In genomic region chr18:48844271-48844670, GRCh38 we compare ENCODE assay signal across 11 cellular contexts.
"Had no signal": no experiment of that assay in that cellular context is flagged by ENCODE, and none has a peak within 500 bp of the region (broad histone marks: within the 10 kb centered on the region; RNA-seq: fewer than 3 reads in every experiment).

No MANE protein-coding gene starts in this region.

- H3K4me2 ChIP-seq: smooth muscle cell had no signal

- ATAC-seq: body of pancreas; left colon; stimulated activated memory B cell treated with anti-CD40 and anti-IgM and Interleukin-4, amounts not matched to agents 10 μg/mL and 1 μg/mL and 100 μg/mL, for 72 hours had no signal

- H3K4me3 Mint-ChIP-seq: activated CD4-positive, alpha-beta memory T cell treated with anti-CD3 and anti-CD28 coated beads, Interleukin-2, amount 10 ng/mL, durations not matched to agents 7 days and 5 days; activated naive CD4-positive, alpha-beta T cell treated with anti-CD3 and anti-CD28 coated beads for 36 hours; memory B cell; stimulated activated memory B cell treated with anti-CD40 and anti-IgM and Interleukin-4, amounts not matched to agents 10 μg/mL and 1 μg/mL and 100 μg/mL, for 72 hours had no signal

- H3K27ac ChIP-seq: body of pancreas, neutrophil had no signal

- H3K27me3 ChIP-seq: adrenal gland, body of pancreas, neutrophil, transverse colon had no signal

- H3K27ac Mint-ChIP-seq: activated CD4-positive, alpha-beta memory T cell treated with anti-CD3 and anti-CD28 coated beads, Interleukin-2, amount 10 ng/mL, durations not matched to agents 7 days and 5 days; activated naive CD4-positive, alpha-beta T cell treated with anti-CD3 and anti-CD28 coated beads for 36 hours; memory B cell; stimulated activated memory B cell treated with anti-CD40 and anti-IgM and Interleukin-4, amounts not matched to agents 10 μg/mL and 1 μg/mL and 100 μg/mL, for 72 hours had no signal

- H3K9me3 ChIP-seq: adrenal gland, body of pancreas, neutrophil, transverse colon had no signal

- H3K27me3 Mint-ChIP-seq: stimulated activated memory B cell treated with anti-CD40 and anti-IgM and Interleukin-4, amounts not matched to agents 10 μg/mL and 1 μg/mL and 100 μg/mL, for 72 hours had no signal

- H3K9me3 Mint-ChIP-seq: activated naive CD4-positive, alpha-beta T cell treated with anti-CD3 and anti-CD28 coated beads for 36 hours had no signal

- H3K36me3 Mint-ChIP-seq: memory B cell had no signal

- DNase-seq: activated CD4-positive, alpha-beta memory T cell treated with anti-CD3 and anti-CD28 coated beads, Interleukin-2, amount 10 ng/mL, durations not matched to agents 7 days and 5 days; activated CD8-positive, alpha-beta memory T cell treated with anti-CD3 and anti-CD28 coated beads, Interleukin-2, amount 50 U/mL, for 4 hours; activated naive CD4-positive, alpha-beta T cell treated with anti-CD3 and anti-CD28 coated beads for 36 hours; body of pancreas; left colon; transverse colon had no signal

- H3K36me3 ChIP-seq: adrenal gland, neutrophil, transverse colon had no signal

- H3K4me3 ChIP-seq: adrenal gland, body of pancreas, smooth muscle cell, transverse colon had no signal
